Comparison of ENCODE assay signal across 2 cellular contexts in the genomic region with DNA sequence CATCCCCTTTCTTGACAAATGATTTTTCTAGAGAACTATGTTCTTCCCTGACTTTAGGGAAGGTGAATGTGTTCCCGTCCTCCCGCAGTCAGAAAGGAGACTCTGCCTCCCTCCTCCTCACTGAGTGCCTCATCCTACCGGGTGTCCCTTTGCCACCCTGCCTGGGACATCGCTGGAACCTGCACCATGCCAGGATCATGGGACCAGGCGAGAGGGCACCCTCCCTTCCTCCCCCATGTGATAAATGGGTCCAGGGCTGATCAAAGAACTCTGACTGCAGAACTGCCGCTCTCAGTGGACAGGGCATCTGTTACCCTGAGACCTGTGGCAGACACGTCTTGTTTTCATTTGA.
TF ChIP-seq lines count a peak whose summit lies in the region.

No MANE protein-coding gene starts in this region.

TF ChIP-seq in SK-N-SH, 30 proteins besides CTCF, POLR2A, EP300 and RAD21:
- TF ChIP-seq ELF1 (IDR thresholded peaks at IDR 0.05) = no peak
- TF ChIP-seq POLR2AphosphoS5 (IDR thresholded peaks at IDR 0.05; ENCODE audit: low read depth, low read length) = peak; percentile 36; the same call in 1 of the 2 replicates

TF ChIP-seq in H1, 55 proteins besides CTCF, POLR2A, EP300 and RAD21:
- TF ChIP-seq POLR2AphosphoS5 (IDR thresholded peaks at IDR 0.05; ENCODE audit: low read depth, low read length) (no peak), CBX8 (IDR thresholded peaks at IDR 0.05; ENCODE audit: borderline replicate concordance, low read depth, low read length) (no peak), CTBP2 (IDR thresholded peaks at IDR 0.05; ENCODE audit: borderline replicate concordance, insufficient read depth, insufficient read length, low read length) (no peak), SP4 (IDR thresholded peaks at IDR 0.05; ENCODE audit: low read length) (no peak), PHF8 (conservative IDR thresholded peaks at IDR 0.05; ENCODE audit: low read depth, low read length) (no peak), CREB1 (IDR thresholded peaks at IDR 0.05) (no peak), RFX5 (IDR thresholded peaks at IDR 0.05; ENCODE audit: borderline replicate concordance, low read depth, low read length) (no peak), MAX (IDR thresholded peaks at IDR 0.05) (no peak)
